ENCODE assay signal across 10 cellular contexts in the genomic region with DNA sequence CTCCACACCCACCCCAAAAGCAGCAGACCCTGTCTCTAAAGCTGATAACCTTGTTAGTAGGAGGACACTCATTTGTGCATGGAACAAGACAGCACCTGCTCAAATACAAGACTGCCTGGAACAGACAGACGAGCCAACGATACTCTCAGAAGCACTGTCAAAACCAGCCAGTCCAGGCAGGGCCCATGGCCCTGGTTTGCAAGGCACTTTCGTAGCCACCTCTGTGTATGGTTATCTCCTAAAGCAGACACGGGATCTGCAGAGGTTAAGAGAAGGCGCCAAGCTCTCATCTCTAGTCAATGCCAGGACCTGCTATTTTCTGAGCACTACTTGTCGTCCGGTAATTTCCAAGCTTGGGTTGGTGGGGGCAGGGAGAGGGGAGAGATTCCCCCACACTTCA. TPM values are rescaled to one million over a fixed set of nuclear protein-coding genes. Genes with fewer than 3 reads are reported as not detected.
"Had no signal": no experiment of that assay in that cellular context is flagged by ENCODE, and none has a peak within 500 bp of the region (broad histone marks: within the 10 kb centered on the region; RNA-seq: fewer than 3 reads in every experiment).

No MANE protein-coding gene starts in this region.

- H3K27ac ChIP-seq: cardiac muscle cell, foreskin keratinocyte, left lung had no signal

- H3K4me1 ChIP-seq: foreskin keratinocyte had no signal

- H3K9me3 ChIP-seq: left lung, tibial artery had no signal

- H3K4me3 ChIP-seq: cardiac muscle cell, left lung had no signal

- H3K27me3 ChIP-seq: foreskin keratinocyte, tibial artery had no signal

- H3K36me3 ChIP-seq: cardiac muscle cell, left lung, tibial artery had no signal

RNA-seq across cellular contexts. Expression of a gene that starts 10.5 kb away (rescaled TPM):
- total RNA-seq: activated naive CD8-positive, alpha-beta T cell treated with anti-CD3 and anti-CD28 coated beads, Interleukin-2, amount 10 ng/mL, durations not matched to agents 7 days and 5 days; chondrocyte; foreskin keratinocyte; lung microvascular endothelial cell; progenitor cell of endocrine pancreas; T-helper 17 cell had no signal
- polyA plus RNA-seq: foreskin keratinocyte; naive thymus-derived CD4-positive, alpha-beta T cell had no signal
